Comparison of ENCODE assay signal across 8 cellular contexts in genomic region chr13:48769107-48769704, GRCh38.
DNase-seq lines count a peak whose midpoint lies in the region; ATAC-seq and TF ChIP-seq lines count a peak whose summit lies in the region.

No MANE protein-coding gene starts in this region.

- no peak overlapping the region for H3K4me2 ChIP-seq in mammary epithelial cell (ENCODE audit: insufficient read depth, low read depth, low read length)

- CTCF ChIA-PET in mammary epithelial cell (lab: Charles Lee; ENCODE audit: low non-redundant PET) = interaction anchor here (0.5 to 0.6 kb wide), 4 partner anchors 128 to 436 kb away, joined by 3 to 15 read pairs (median 4); no protein-coding TSS in a partner anchor

- peak; percentile 92 for ATAC-seq in GM18858 (IDR thresholded peaks at IDR 0.05; ENCODE audit: unreplicated experiment)
- ATAC-seq in HG03095 (IDR thresholded peaks at IDR 0.05; ENCODE audit: unreplicated experiment) = peak; percentile 94

- H2AFZ ChIP-seq in mammary epithelial cell (ENCODE audit: low read depth, low read length) = no peak overlapping the region

- no peaks in the 10 kb centered on the region for H3K4me1 ChIP-seq in mammary epithelial cell (ENCODE audit: insufficient read depth, low read length)

- in situ Hi-C loops in mammary epithelial cell (cut with MboI; ENCODE audit: low sequenced_read_pairs in 2 of 2) = loop anchor here (5.0 to 25.0 kb wide), 3 partner anchors 172 to 657 kb away; partner anchors contain the start of gene RB1 (in 2 of the 2)

- DNase-seq in AG08396 (ENCODE audit: low spot score) (peak; percentile 57), NCI-H2196 (lab: John Stamatoyannopoulos, UW; ENCODE audit: unreplicated experiment) (peak; percentile 58), mammary epithelial cell (peak; percentile 74), kidney epithelial cell (ENCODE audit: low read depth) (peak; percentile 53)
- DNase-seq in stimulated activated CD4-positive, alpha-beta T cell treated with anti-CD3 and anti-CD28 coated beads, Interleukin-4, amount 100 ng/mL, for 4 hours = peak; percentile 71 to 76

- no peak overlapping the region for H3K4me3 ChIP-seq in WI38 (ENCODE audit: low read depth, low read length)
- no peak overlapping the region for H3K4me3 ChIP-seq in mammary epithelial cell (replicated peaks in 1 of 3; ENCODE audit: insufficient read depth in 1 of 3, low read depth in 2 of 3, low read length in 3 of 3)
- H3K4me3 ChIP-seq in kidney epithelial cell (ENCODE audit: low read depth, low read length) = no peak overlapping the region

- TF ChIP-seq CTCF in WI38 (IDR thresholded peaks at IDR 0.05; ENCODE audit: low read depth, low read length) (peak; percentile 99), mammary epithelial cell (conservative IDR thresholded peaks at IDR 0.05 in 1 of 2, IDR thresholded peaks at IDR 0.05 in 1 of 2; ENCODE audit: extremely low read depth in 1 of 2, insufficient read depth in 1 of 2, low read depth in 1 of 2, low read length in 2 of 2) (peak; percentile 100), kidney epithelial cell (IDR thresholded peaks at IDR 0.05; ENCODE audit: insufficient read depth, low read length, poor library complexity, severe bottlenecking) (peak; percentile 97)

- intact Hi-C loops in mammary epithelial cell (cut with micrococcal nuclease) = loop anchor here (1.0 to 10.0 kb wide), 11 partner anchors 20 to 1937 kb away; partner anchors contain the start of gene MED4

- WGBS in mammary epithelial cell (ENCODE audit: low coverage, missing lambda C conversion rate) = 38% methylated on average over 4 of the region's 4 CpGs

- dilution Hi-C loops in mammary epithelial cell (cut with HindIII; ENCODE audit: low sequenced_read_pairs) = no loop called here

- no TSS peak for BruUV-seq in mammary epithelial cell (replicated peaks; lab: Mats Ljungman, UMichigan)

- no peaks in the 10 kb centered on the region for H4K20me1 ChIP-seq in mammary epithelial cell (ENCODE audit: insufficient read depth, low read length)

- H3K79me2 ChIP-seq in mammary epithelial cell (ENCODE audit: insufficient read depth, low read length) = no peaks in the 10 kb centered on the region

- no peaks in the 10 kb centered on the region for H3K27me3 ChIP-seq in mammary epithelial cell (ENCODE audit: insufficient read depth, low read length)
- no peaks in the 10 kb centered on the region for H3K27me3 ChIP-seq in kidney epithelial cell (ENCODE audit: control insufficient read depth, insufficient read depth, low read length)

- no peaks in the 10 kb centered on the region for H3K36me3 ChIP-seq in mammary epithelial cell (ENCODE audit: insufficient read depth, low read length)
- H3K36me3 ChIP-seq in kidney epithelial cell (ENCODE audit: control insufficient read depth, insufficient read depth, low read length) = no peaks in the 10 kb centered on the region

- H3K9me3 ChIP-seq in mammary epithelial cell (replicated peaks; ENCODE audit: insufficient read depth, low read length) = peaks cover 4% of the 10 kb centered on the region

- H3K9ac ChIP-seq in mammary epithelial cell (ENCODE audit: insufficient read depth, low read length) = no peak overlapping the region

- H3K27ac ChIP-seq in mammary epithelial cell (ENCODE audit: insufficient read depth, low read depth, low read length) = no peak overlapping the region
